In genomic region chr4:101222156-101222845, GRCh38 we compare ENCODE assay signal across 13 cellular contexts.
"Had no signal": no experiment of that assay in that cellular context is flagged by ENCODE, and none has a peak within 500 bp of the region (broad histone marks: within the 10 kb centered on the region; RNA-seq: fewer than 3 reads in every experiment).

No MANE protein-coding gene starts in this region.

- H3K27me3 ChIP-seq: foreskin keratinocyte, testis, upper lobe of right lung had no signal

- H3K27ac ChIP-seq: coronary artery, foreskin keratinocyte, testis, upper lobe of right lung had no signal

- H3K4me1 ChIP-seq: testis had no signal

- DNase-seq: activated CD4-positive, alpha-beta T cell treated with anti-CD3 and anti-CD28 coated beads, Interleukin-2, amount 10 ng/mL, durations not matched to agents 24 days and 14 days; activated naive CD4-positive, alpha-beta T cell treated with anti-CD3 and anti-CD28 coated beads for 36 hours; caudate nucleus; endodermal cell; foreskin keratinocyte; head of caudate nucleus; kidney; left ventricle myocardium superior; stimulated activated CD4-positive, alpha-beta T cell treated with anti-CD3 and anti-CD28 coated beads, Interleukin-4, amount 100 ng/mL, for 4 hours; stimulated activated naive CD8-positive, alpha-beta T cell treated with anti-CD3 and anti-CD28 coated beads, Interleukin-15, amount 100 ng/mL, for 72 hours; testis; upper lobe of right lung had no signal

- H3K9me3 ChIP-seq: testis, upper lobe of right lung had no signal

- H3K36me3 ChIP-seq: upper lobe of right lung had no signal

- H3K4me3 ChIP-seq: coronary artery, testis, upper lobe of right lung had no signal
